In genomic region chr1:235134171-235134570, GRCh38 we compare ENCODE assay signal across 21 cellular contexts.
"Had no signal": no experiment of that assay in that cellular context is flagged by ENCODE, and none has a peak within 500 bp of the region (broad histone marks: within the 10 kb centered on the region; RNA-seq: fewer than 3 reads in every experiment).

No MANE protein-coding gene starts in this region.

- DNase-seq: dermis blood vessel endothelial cell; dorsolateral prefrontal cortex; effector CD4-positive, alpha-beta T cell; effector memory CD4-positive, alpha-beta T cell; esophagus squamous epithelium; foreskin fibroblast; foreskin melanocyte; gastrocnemius medialis; glutamatergic neuron; head of caudate nucleus; heart right ventricle; hippocampal formation; left cardiac atrium; left lung; left ventricle myocardium superior; lower lobe of right lung; mesenchymal stem cell; mucosa of descending colon; naive B cell; naive thymus-derived CD8-positive, alpha-beta T cell had no signal

- H3K4me3 ChIP-seq: coronary artery, dorsolateral prefrontal cortex, esophagus squamous epithelium, gastrocnemius medialis, heart right ventricle, left lung, lower lobe of right lung, mucosa of descending colon had no signal

- ATAC-seq: gastrocnemius medialis; heart right ventricle; left cardiac atrium; left lung; left ventricle myocardium superior; lower lobe of right lung; mucosa of descending colon; naive thymus-derived CD8-positive, alpha-beta T cell had no signal

- H3K9me3 ChIP-seq: esophagus squamous epithelium, gastrocnemius medialis, heart right ventricle, left lung, lower lobe of right lung, mucosa of descending colon had no signal

- H3K27me3 ChIP-seq: dorsolateral prefrontal cortex, esophagus squamous epithelium, gastrocnemius medialis, heart right ventricle, left lung had no signal

- H3K27ac ChIP-seq: coronary artery, dorsolateral prefrontal cortex, esophagus squamous epithelium, gastrocnemius medialis, heart right ventricle, left lung, lower lobe of right lung had no signal
